Comparison of ENCODE assay signal across 17 cellular contexts in the genomic region with DNA sequence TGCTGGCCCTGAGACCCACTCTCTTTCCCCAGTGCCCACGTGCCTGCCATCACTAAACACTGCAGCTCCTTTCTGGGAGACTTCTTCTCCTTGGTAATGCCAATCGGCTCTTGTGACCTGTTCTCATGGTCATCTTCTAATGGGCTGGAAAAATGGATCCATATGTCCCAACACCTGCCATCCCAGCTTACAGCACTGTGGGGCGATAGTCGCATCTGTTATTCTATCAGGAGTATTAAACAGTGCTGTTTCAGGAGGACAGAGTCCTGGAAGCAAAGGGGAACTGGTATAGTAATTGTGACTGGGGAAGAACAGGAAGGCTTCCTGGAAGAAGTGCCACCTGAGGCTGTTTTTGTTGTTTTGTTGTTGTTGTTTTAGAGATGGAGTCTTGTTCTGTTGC.
DNase-seq lines count a peak whose midpoint lies in the region; FAIRE-seq and TF ChIP-seq lines count a peak whose summit lies in the region.
"Had no signal": no experiment of that assay in that cellular context is flagged by ENCODE, and none has a peak within 500 bp of the region (broad histone marks: within the 10 kb centered on the region; RNA-seq: fewer than 3 reads in every experiment).

No MANE protein-coding gene starts in this region.

- H4K20me1 ChIP-seq in H9 (ENCODE audit: control insufficient read depth, insufficient read depth, insufficient read length): no peaks in the 10 kb centered on the region
- no peaks in the 10 kb centered on the region for H4K20me1 ChIP-seq in neural progenitor cell (ENCODE audit: low read depth)

- no peak overlapping the region for H2BK120ac ChIP-seq in H9 (ENCODE audit: low read depth, low read length, poor library complexity, severe bottlenecking)

- H3K4me3 Mint-ChIP-seq in H9 (no peak overlapping the region), neural progenitor cell (peak overlapping the region; percentile 3)
- H3K4me3 Mint-ChIP-seq: brain; memory B cell; naive thymus-derived CD8-positive, alpha-beta T cell had no signal

- no peaks in the 10 kb centered on the region for H3K9me3 Mint-ChIP-seq in H9
- H3K9me3 Mint-ChIP-seq in neural progenitor cell: no peaks in the 10 kb centered on the region
- H3K9me3 Mint-ChIP-seq: memory B cell had no signal

- no peak overlapping the region for H4K8ac ChIP-seq in H9 (replicated peaks; ENCODE audit: insufficient read length, low read depth, low read length)

- H3K27ac Mint-ChIP-seq in H9 (no peak overlapping the region), neural progenitor cell (no peak overlapping the region)
- H3K27ac Mint-ChIP-seq: brain; memory B cell; naive thymus-derived CD8-positive, alpha-beta T cell had no signal

- H3K56ac ChIP-seq in H9 (ENCODE audit: insufficient read length, low read depth, low read length): no peak overlapping the region

- H3K18ac ChIP-seq in H9 (ENCODE audit: insufficient read length, low read depth, low read length): no peak overlapping the region

- H3K4me3 ChIP-seq in WERI-Rb-1 (ENCODE audit: low read depth, low read length): no peak overlapping the region
- H3K4me3 ChIP-seq in neural progenitor cell: no peak overlapping the region
- H3K4me3 ChIP-seq in BE2C (ENCODE audit: low read depth, low read length): no peak overlapping the region
- H3K4me3 ChIP-seq: PC-9, psoas muscle had no signal

- no peak overlapping the region for H2AFZ ChIP-seq in H9 (ENCODE audit: low read length)
- H2AFZ ChIP-seq in neural progenitor cell (replicated peaks): no peak overlapping the region
- H2AFZ ChIP-seq: PC-9 had no signal

- no peak overlapping the region for H2AK5ac ChIP-seq in H9 (ENCODE audit: insufficient read length, low read length)

- H3K9me3 ChIP-seq in H9 (ENCODE audit: control insufficient read depth, low read depth, low read length) (no peaks in the 10 kb centered on the region), WERI-Rb-1 (ENCODE audit: severe bottlenecking) (no peaks in the 10 kb centered on the region), neural progenitor cell (ENCODE audit: low read depth) (no peaks in the 10 kb centered on the region), BE2C (no peaks in the 10 kb centered on the region)
- H3K9me3 ChIP-seq: psoas muscle had no signal

- TF ChIP-seq CTCF in H9 (conservative IDR thresholded peaks at IDR 0.05): peak; percentile 61
- peak; percentile 47; the same call in 1 of the 2 replicates for TF ChIP-seq CTCF in WERI-Rb-1 (IDR thresholded peaks at IDR 0.05; ENCODE audit: low read depth, low read length)
- peak; percentile 44 for TF ChIP-seq CTCF in neural progenitor cell (IDR thresholded peaks at IDR 0.05)
- TF ChIP-seq CTCF in BE2C (IDR thresholded peaks at IDR 0.05; ENCODE audit: low read depth, low read length): no peak

- H2BK5ac ChIP-seq in H9 (ENCODE audit: insufficient read length, low read length): no peak overlapping the region

- no peak overlapping the region for H3K27ac ChIP-seq in H9 (ENCODE audit: insufficient read length, low read depth, low read length)
- H3K27ac ChIP-seq in WERI-Rb-1: no peak overlapping the region
- no peak overlapping the region for H3K27ac ChIP-seq in neural progenitor cell
- H3K27ac ChIP-seq: PC-9, psoas muscle had no signal

- H2BK15ac ChIP-seq in H9 (ENCODE audit: low read depth, low read length): no peak overlapping the region

- H4K91ac ChIP-seq in H9 (ENCODE audit: insufficient read length, low read depth, low read length): no peak overlapping the region

- no peaks in the 10 kb centered on the region for H3K79me2 ChIP-seq in H9 (ENCODE audit: insufficient read depth, low read length)
- no peaks in the 10 kb centered on the region for H3K79me2 ChIP-seq in neural progenitor cell (ENCODE audit: low read depth)

- H3K23me2 ChIP-seq in H9 (ENCODE audit: insufficient read length, low read depth, low read length, poor library complexity, severe bottlenecking): no peaks in the 10 kb centered on the region

- H3K27me3 Mint-ChIP-seq in H9 (ENCODE audit: low read depth) (peaks cover 10% of the 10 kb centered on the region), neural progenitor cell (ENCODE audit: insufficient read depth, low read depth) (peaks cover 9% of the 10 kb centered on the region)
- H3K27me3 Mint-ChIP-seq: memory B cell had no signal

- H3K79me1 ChIP-seq in H9 (ENCODE audit: insufficient read depth, low read depth, low read length, poor library complexity, severe bottlenecking): no peaks in the 10 kb centered on the region

- H3T11ph ChIP-seq in H9 (ENCODE audit: low read length): no peak overlapping the region

- H3K4ac ChIP-seq in H9 (ENCODE audit: low read depth, low read length): no peak overlapping the region

- H3K14ac ChIP-seq in H9 (ENCODE audit: insufficient read depth, low read length): no peak overlapping the region

- H4K5ac ChIP-seq in H9 (ENCODE audit: insufficient read length, low read depth, low read length): no peak overlapping the region

- H3K36me3 Mint-ChIP-seq in H9 (ENCODE audit: insufficient read depth in 1 of 3, low read depth in 3 of 3): no peaks in the 10 kb centered on the region
- no peaks in the 10 kb centered on the region for H3K36me3 Mint-ChIP-seq in neural progenitor cell
- H3K36me3 Mint-ChIP-seq: brain; memory B cell; naive thymus-derived CD8-positive, alpha-beta T cell had no signal

- TF ChIP-seq POLR2A in H54 (IDR thresholded peaks at IDR 0.05; ENCODE audit: low read depth, low read length): no peak

- FAIRE-seq in H54 (lab: Jason Lieb, UNC): no peak

- no peak overlapping the region for H2BK12ac ChIP-seq in H9 (ENCODE audit: insufficient read length, low read depth, low read length)

- H3K4me2 ChIP-seq in H9 (ENCODE audit: insufficient read depth, insufficient read length, low read length): no peak overlapping the region
- no peak overlapping the region for H3K4me2 ChIP-seq in neural progenitor cell
- H3K4me2 ChIP-seq: PC-9 had no signal

- no peak overlapping the region for H3K23ac ChIP-seq in H9 (ENCODE audit: insufficient read length, low read depth, low read length)

- H3K36me3 ChIP-seq in WERI-Rb-1 (no peaks in the 10 kb centered on the region), neural progenitor cell (no peaks in the 10 kb centered on the region), BE2C (no peaks in the 10 kb centered on the region)

- H3K27me3 ChIP-seq in H9 (ENCODE audit: insufficient read depth, low read length) (no peaks in the 10 kb centered on the region), WERI-Rb-1 (ENCODE audit: insufficient read depth, low read depth, severe bottlenecking) (no peaks in the 10 kb centered on the region), neural progenitor cell (no peaks in the 10 kb centered on the region), BE2C (no peaks in the 10 kb centered on the region)

- H3F3A ChIP-seq in neural progenitor cell (ENCODE audit: low read depth): no peaks in the 10 kb centered on the region

- WGBS in H9 (ENCODE audit: extremely low coverage, insufficient read length, low lambda C conversion rate): no CpG with 5 or more reads among the region's 4 CpGs

- H2BK20ac ChIP-seq in H9 (ENCODE audit: low read depth, low read length, poor library complexity, severe bottlenecking): no peak overlapping the region

- H3K9ac ChIP-seq in H9 (ENCODE audit: extremely low read depth, insufficient read length, low read length) (no peak overlapping the region), neural progenitor cell (no peak overlapping the region)

- H3K4me1 Mint-ChIP-seq in H9: peaks cover 11 to 14% of the 10 kb centered on the region in 2 experiments
- peaks cover 10% of the 10 kb centered on the region for H3K4me1 Mint-ChIP-seq in neural progenitor cell
- H3K4me1 Mint-ChIP-seq: brain; memory B cell; naive thymus-derived CD8-positive, alpha-beta T cell had no signal

- peak; percentile 42 for DNase-seq in NCI-H82 (lab: John Stamatoyannopoulos, UW)
- DNase-seq in NCI-H82 treated with DMSO at 0.1 percent for 48 hours (lab: John Stamatoyannopoulos, UW; ENCODE audit: unreplicated experiment): no peak
- DNase-seq in H9: peak; percentile 46
- peak; percentile 62 for DNase-seq in WERI-Rb-1
- DNase-seq in neural progenitor cell (ENCODE audit: low spot score): peak; percentile 22
- DNase-seq in H54 (ENCODE audit: insufficient read length, low spot score): no peak
- DNase-seq in iPS-NIHi7 (ENCODE audit: extremely low spot score): no peak
- no peak for DNase-seq in BE2C
- DNase-seq: KBM-7; naive thymus-derived CD8-positive, alpha-beta T cell; NCI-H1105; NCI-H2107; PC-9; psoas muscle; T1000 had no signal

- no peaks in the 10 kb centered on the region; the same call in 1 of the 2 replicates for H3K4me1 ChIP-seq in H9 (ENCODE audit: insufficient read depth, low read length)
- peaks cover 11% of the 10 kb centered on the region for H3K4me1 ChIP-seq in neural progenitor cell
- no peaks in the 10 kb centered on the region for H3K4me1 ChIP-seq in BE2C
- H3K4me1 ChIP-seq: psoas muscle had no signal

Comparison
In these comparisons a context has a peak if more than half of its experiments do, and no peak if none do; other contexts are left out.
1. DNase-seq: peak in NCI-H82 (single experiment), H9 (single experiment), WERI-Rb-1 (single experiment) and neural progenitor cell (single experiment); none in NCI-H82 treated with DMSO at 0.1 percent for 48 hours (single experiment), H54 (single experiment), iPS-NIHi7 (single experiment) and BE2C (single experiment).